Comparison of ENCODE assay signal across 19 cellular contexts in the genomic region with DNA sequence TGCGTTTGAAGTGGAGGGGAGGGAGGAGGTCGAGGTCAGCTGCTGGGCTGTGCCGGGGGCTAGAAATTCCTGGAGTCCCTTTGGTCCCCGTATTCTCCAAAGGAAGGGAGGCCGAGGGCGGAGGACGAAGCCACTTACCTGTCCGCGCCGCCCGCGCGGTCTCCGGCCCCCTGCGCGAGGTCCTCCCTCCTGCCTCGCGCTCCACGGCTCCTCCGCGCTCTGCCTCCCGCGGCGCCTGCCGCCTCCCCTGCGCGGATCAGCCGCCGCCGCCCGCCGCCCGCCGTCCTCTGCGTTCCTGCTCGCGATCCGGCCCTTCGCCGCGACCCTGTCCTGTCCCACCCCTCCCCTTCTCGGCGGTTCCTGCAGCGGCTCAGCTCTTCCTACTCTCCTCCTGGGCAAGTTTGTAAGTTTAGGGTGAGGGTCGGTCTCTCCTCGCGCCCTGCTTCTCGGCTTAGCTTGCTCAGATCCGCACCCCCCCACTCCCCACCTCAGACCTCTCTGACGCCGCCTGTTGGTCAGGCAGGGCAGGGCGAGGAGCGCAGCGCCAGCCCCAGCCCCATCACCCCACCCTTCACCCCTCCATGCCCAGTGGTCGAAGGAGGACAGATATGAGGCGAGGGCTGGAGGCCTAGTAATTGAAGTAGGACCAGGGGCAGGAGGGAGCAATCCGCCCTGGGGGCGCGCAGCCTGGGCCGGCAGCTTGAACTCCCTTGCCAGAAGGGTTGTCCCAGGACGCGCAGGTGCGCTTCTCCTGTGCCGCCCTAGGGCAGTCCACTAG. TPM values are rescaled to one million over a fixed set of nuclear protein-coding genes. Genes with fewer than 3 reads are reported as not detected.
DNase-seq lines count a peak whose midpoint lies in the region; TF ChIP-seq lines count a peak whose summit lies in the region.
"Had no signal": no experiment of that assay in that cellular context is flagged by ENCODE, and none has a peak within 500 bp of the region (broad histone marks: within the 10 kb centered on the region; RNA-seq: fewer than 3 reads in every experiment).

No MANE protein-coding gene starts in this region.

- in situ Hi-C loops in ACHN (cut with HindIII; ENCODE audit: low pct_ligation_motif_present, low pct_unique_long_range_greater_than_20kb, low sequenced_read_pairs), result no loop called here

- H3K9me3 ChIP-seq in H9 (ENCODE audit: control insufficient read depth, low read depth, low read length), result no peaks in the 10 kb centered on the region
- H3K9me3 ChIP-seq in neural cell (ENCODE audit: low read length), result no peaks in the 10 kb centered on the region
- H3K9me3 ChIP-seq: prostate gland, thoracic aorta had no signal

- H3K9me2 ChIP-seq in neural cell (ENCODE audit: insufficient read depth, low read length), result no peaks in the 10 kb centered on the region

- no peak overlapping the region for H3K4ac ChIP-seq in H9 (ENCODE audit: low read depth, low read length)

- H4K20me1 ChIP-seq in H9 (ENCODE audit: control insufficient read depth, insufficient read depth, insufficient read length), result no peaks in the 10 kb centered on the region
- H4K20me1 ChIP-seq in neural cell (ENCODE audit: insufficient read depth), result no peaks in the 10 kb centered on the region

- no peaks in the 10 kb centered on the region for H3K36me3 ChIP-seq in neural cell (ENCODE audit: insufficient read depth, low read length)
- H3K36me3 ChIP-seq: prostate gland, spleen, thoracic aorta had no signal

- peaks cover 31% of the 10 kb centered on the region for H3K23me2 ChIP-seq in H9 (ENCODE audit: insufficient read length, low read depth, low read length, poor library complexity, severe bottlenecking)

- H3K27me3 Mint-ChIP-seq in H9 (ENCODE audit: low read depth), result peaks cover 99% of the 10 kb centered on the region

- peak; percentile 71 for TF ChIP-seq CTCF in H9 (conservative IDR thresholded peaks at IDR 0.05)
- no peak for TF ChIP-seq CTCF in neural cell (IDR thresholded peaks at IDR 0.05; ENCODE audit: poor library complexity, severe bottlenecking)

- H3K9ac ChIP-seq in H9 (ENCODE audit: extremely low read depth, insufficient read length, low read length) (no peak overlapping the region), neural cell (ENCODE audit: low read length) (no peak overlapping the region)

- DNase-seq in DMS 273 (lab: John Stamatoyannopoulos, UW; ENCODE audit: unreplicated experiment) (peak; percentile 24), DMS 273 treated with DMSO at 0.1 percent for 48 hours (lab: John Stamatoyannopoulos, UW) (no peak), H9 (peak; percentile 65), ecto neural progenitor cell (ENCODE audit: low spot score) (peak; percentile 59), AG20443 (ENCODE audit: low spot score) (no peak), ureter (ENCODE audit: low spot score) (no peak), ACHN (no peak)
- DNase-seq: amniotic stem cell; cerebellar nuclear complex; effector memory CD8-positive, alpha-beta T cell; natural killer cell; NCI-H774; spleen; T1000 had no signal

- H2BK15ac ChIP-seq in H9 (ENCODE audit: low read depth, low read length), result no peak overlapping the region

- no peak overlapping the region for H2BK5ac ChIP-seq in H9 (ENCODE audit: insufficient read length, low read length)

- no peak overlapping the region for H2BK12ac ChIP-seq in H9 (ENCODE audit: insufficient read length, low read depth, low read length)

- H3K79me1 ChIP-seq in H9 (ENCODE audit: insufficient read depth, low read depth, low read length, poor library complexity, severe bottlenecking), result no peaks in the 10 kb centered on the region

- no peak for TF ChIP-seq RAD21 in neural cell (conservative IDR thresholded peaks at IDR 0.05)

- peaks cover 33 to 55% of the 10 kb centered on the region in 2 experiments for H3K4me1 Mint-ChIP-seq in H9
- H3K4me1 Mint-ChIP-seq: natural killer cell had no signal

- H3K4me3 Mint-ChIP-seq in H9, result peak overlapping the region; percentile 49 to 88
- H3K4me3 Mint-ChIP-seq: CD4-positive, CD25-positive, alpha-beta regulatory T cell; effector memory CD8-positive, alpha-beta T cell; natural killer cell had no signal

- H3K4me3 ChIP-seq in neural cell (ENCODE audit: low read length), result no peak overlapping the region
- H3K4me3 ChIP-seq: prostate gland, spleen, thoracic aorta had no signal

- no peak overlapping the region for H4K8ac ChIP-seq in H9 (replicated peaks; ENCODE audit: insufficient read length, low read depth, low read length)

- H3K27ac ChIP-seq in H9 (ENCODE audit: insufficient read length, low read depth, low read length) (no peak overlapping the region), neural cell (ENCODE audit: low read length) (no peak overlapping the region)
- H3K27ac ChIP-seq: prostate gland, spleen, thoracic aorta had no signal

- no peak overlapping the region for H2AK5ac ChIP-seq in H9 (ENCODE audit: insufficient read length, low read length)

- H3T11ph ChIP-seq in H9 (ENCODE audit: low read length), result no peak overlapping the region

- no peak overlapping the region for H2BK120ac ChIP-seq in H9 (ENCODE audit: low read depth, low read length, poor library complexity, severe bottlenecking)

- no peak overlapping the region for H2AFZ ChIP-seq in H9 (ENCODE audit: low read length)
- no peak overlapping the region for H2AFZ ChIP-seq in neural cell (ENCODE audit: low read depth, low read length)

- H3K27ac Mint-ChIP-seq in H9, result no peak overlapping the region
- H3K27ac Mint-ChIP-seq: effector memory CD8-positive, alpha-beta T cell; natural killer cell had no signal

- TF ChIP-seq EP300 in neural cell (conservative IDR thresholded peaks at IDR 0.05; ENCODE audit: poor library complexity, severe bottlenecking), result no peak

- H3K79me2 ChIP-seq in H9 (ENCODE audit: insufficient read depth, low read length) (no peaks in the 10 kb centered on the region), neural cell (replicated peaks; ENCODE audit: insufficient read depth, low read length) (no peaks in the 10 kb centered on the region)

- H3K9me3 Mint-ChIP-seq in H9, result peaks cover 0 to 7% of the 10 kb centered on the region in 2 experiments; a peak in 2 of 5 replicates

- no peaks in the 10 kb centered on the region for H3F3A ChIP-seq in neural cell (ENCODE audit: insufficient read depth, low read length, poor library complexity, severe bottlenecking)

- H3K56ac ChIP-seq in H9 (ENCODE audit: insufficient read length, low read depth, low read length), result no peak overlapping the region

- H3K18ac ChIP-seq in H9 (ENCODE audit: insufficient read length, low read depth, low read length), result no peak overlapping the region

- no peaks in the 10 kb centered on the region for H3K36me3 Mint-ChIP-seq in H9 (ENCODE audit: insufficient read depth in 1 of 3, low read depth in 3 of 3)
- H3K36me3 Mint-ChIP-seq: CD4-positive, CD25-positive, alpha-beta regulatory T cell; natural killer cell had no signal

- H4K5ac ChIP-seq in H9 (ENCODE audit: insufficient read length, low read depth, low read length), result no peak overlapping the region

- H3K27me3 ChIP-seq in H9 (ENCODE audit: insufficient read depth, low read length), result peaks cover 84% of the 10 kb centered on the region
- peaks cover 100% of the 10 kb centered on the region for H3K27me3 ChIP-seq in neural cell (ENCODE audit: insufficient read depth, low read depth, low read length)

- no peak overlapping the region for H3K14ac ChIP-seq in H9 (ENCODE audit: insufficient read depth, low read length)

- H3K4me1 ChIP-seq in H9 (ENCODE audit: insufficient read depth, low read length), result no peaks in the 10 kb centered on the region
- H3K4me1 ChIP-seq: prostate gland had no signal

- H3K23ac ChIP-seq in H9 (ENCODE audit: insufficient read length, low read depth, low read length), result no peak overlapping the region

- H2BK20ac ChIP-seq in H9 (ENCODE audit: low read depth, low read length, poor library complexity, severe bottlenecking), result no peak overlapping the region

- no CpG with 5 or more reads among the region's 64 CpGs for WGBS in H9 (ENCODE audit: extremely low coverage, insufficient read length, low lambda C conversion rate)

- no peak overlapping the region for H4K91ac ChIP-seq in H9 (ENCODE audit: insufficient read length, low read depth, low read length)

- peak overlapping the region; percentile 75 for H3K4me2 ChIP-seq in H9 (ENCODE audit: insufficient read depth, insufficient read length, low read length)
- H3K4me2 ChIP-seq in neural cell (ENCODE audit: low read length), result no peak overlapping the region

TF ChIP-seq in neural cell, 6 proteins besides CTCF, POLR2A, EP300 and RAD21:
- TF ChIP-seq EZH2 (IDR thresholded peaks at IDR 0.05; ENCODE audit: borderline replicate concordance, insufficient read depth, low read length, poor library complexity, severe bottlenecking) (peak; percentile 46), MXI1 (conservative IDR thresholded peaks at IDR 0.05; ENCODE audit: poor library complexity, severe bottlenecking) (no peak)

RNA-seq across cellular contexts. Expression of a gene that starts 9.7 kb away (rescaled TPM):
- total RNA-seq in H9 (2021) (0.18 and 0.24 TPM in 2 replicates), ureter (not detected)
- not detected in 2 replicates for polyA plus RNA-seq in neural cell
- 0.73 TPM in 1 of 2 replicates, not detected in the other for polyA minus RNA-seq in neural cell
- total RNA-seq: CD4-positive, CD25-positive, alpha-beta regulatory T cell; fibroblast of lung; natural killer cell; spleen; thoracic aorta had no signal
- polyA plus RNA-seq: CD4-positive, CD25-positive, alpha-beta regulatory T cell; fibroblast of lung; spleen had no signal

Comparison
In these comparisons a context has a peak if more than half of its experiments do, and no peak if none do; other contexts are left out.
1. DNase-seq: peak in DMS 273 (single experiment), H9 (single experiment) and ecto neural progenitor cell (single experiment); none in DMS 273 treated with DMSO at 0.1 percent for 48 hours (single experiment), AG20443 (single experiment), ureter (single experiment) and ACHN (single experiment).